In the genomic region with DNA sequence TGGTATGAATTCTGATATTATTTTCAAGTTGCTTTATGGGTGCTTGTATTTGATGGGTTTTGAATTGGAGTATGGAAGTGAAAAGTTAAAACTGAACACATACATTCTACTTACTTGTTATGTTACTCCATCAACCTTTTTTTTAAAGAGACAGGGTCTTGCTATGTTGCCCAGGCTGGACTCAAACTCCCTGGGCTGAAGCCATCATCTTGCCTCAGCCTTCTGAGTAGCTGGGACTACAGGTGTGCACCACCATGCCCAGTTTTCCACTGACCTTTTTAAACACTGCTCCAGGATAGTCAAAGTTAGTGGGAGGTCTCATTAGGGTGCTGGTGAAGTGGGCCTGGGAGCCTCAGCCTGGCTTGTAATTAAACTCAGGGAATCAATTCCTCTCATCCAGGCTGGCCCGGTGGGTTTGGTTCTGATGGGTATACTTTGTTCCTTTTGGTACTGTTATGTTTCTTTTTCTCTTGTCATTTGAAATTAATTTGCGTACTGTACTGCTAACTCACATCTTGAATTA, we compare ENCODE assay signal across 1 cellular context.
TF ChIP-seq lines count a peak whose summit lies in the region.

No MANE protein-coding gene starts in this region.

TF ChIP-seq in GM12878, 131 proteins besides CTCF, POLR2A, EP300 and RAD21 (continued from another document):
- TF ChIP-seq, protein P1, sequence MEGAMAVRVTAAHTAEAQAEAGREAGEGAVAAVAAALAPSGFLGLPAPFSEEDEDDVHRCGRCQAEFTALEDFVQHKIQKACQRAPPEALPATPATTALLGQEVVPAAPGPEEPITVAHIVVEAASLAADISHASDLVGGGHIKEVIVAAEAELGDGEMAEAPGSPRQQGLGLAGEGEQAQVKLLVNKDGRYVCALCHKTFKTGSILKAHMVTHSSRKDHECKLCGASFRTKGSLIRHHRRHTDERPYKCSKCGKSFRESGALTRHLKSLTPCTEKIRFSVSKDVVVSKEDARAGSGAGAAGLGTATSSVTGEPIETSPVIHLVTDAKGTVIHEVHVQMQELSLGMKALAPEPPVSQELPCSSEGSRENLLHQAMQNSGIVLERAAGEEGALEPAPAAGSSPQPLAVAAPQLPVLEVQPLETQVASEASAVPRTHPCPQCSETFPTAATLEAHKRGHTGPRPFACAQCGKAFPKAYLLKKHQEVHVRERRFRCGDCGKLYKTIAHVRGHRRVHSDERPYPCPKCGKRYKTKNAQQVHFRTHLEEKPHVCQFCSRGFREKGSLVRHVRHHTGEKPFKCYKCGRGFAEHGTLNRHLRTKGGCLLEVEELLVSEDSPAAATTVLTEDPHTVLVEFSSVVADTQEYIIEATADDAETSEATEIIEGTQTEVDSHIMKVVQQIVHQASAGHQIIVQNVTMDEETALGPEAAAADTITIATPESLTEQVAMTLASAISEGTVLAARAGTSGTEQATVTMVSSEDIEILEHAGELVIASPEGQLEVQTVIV (IDR thresholded peaks at IDR 0.05; ENCODE audit: borderline replicate concordance, partially characterized antibody): no peak
- TF ChIP-seq ZNF217 (IDR thresholded peaks at IDR 0.05) (no peak), PAX8 (IDR thresholded peaks at IDR 0.05) (no peak), IKZF2 (IDR thresholded peaks at IDR 0.05) (no peak), FOXK2 (IDR thresholded peaks at IDR 0.05) (no peak), RUNX3 (IDR thresholded peaks at IDR 0.05; ENCODE audit: low read length) (no peak)
- TF ChIP-seq, protein P2, sequence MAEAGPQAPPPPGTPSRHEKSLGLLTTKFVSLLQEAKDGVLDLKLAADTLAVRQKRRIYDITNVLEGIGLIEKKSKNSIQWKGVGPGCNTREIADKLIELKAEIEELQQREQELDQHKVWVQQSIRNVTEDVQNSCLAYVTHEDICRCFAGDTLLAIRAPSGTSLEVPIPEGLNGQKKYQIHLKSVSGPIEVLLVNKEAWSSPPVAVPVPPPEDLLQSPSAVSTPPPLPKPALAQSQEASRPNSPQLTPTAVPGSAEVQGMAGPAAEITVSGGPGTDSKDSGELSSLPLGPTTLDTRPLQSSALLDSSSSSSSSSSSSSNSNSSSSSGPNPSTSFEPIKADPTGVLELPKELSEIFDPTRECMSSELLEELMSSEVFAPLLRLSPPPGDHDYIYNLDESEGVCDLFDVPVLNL (IDR thresholded peaks at IDR 0.05; ENCODE audit: low read depth, low read length): no peak
- TF ChIP-seq, protein P3, sequence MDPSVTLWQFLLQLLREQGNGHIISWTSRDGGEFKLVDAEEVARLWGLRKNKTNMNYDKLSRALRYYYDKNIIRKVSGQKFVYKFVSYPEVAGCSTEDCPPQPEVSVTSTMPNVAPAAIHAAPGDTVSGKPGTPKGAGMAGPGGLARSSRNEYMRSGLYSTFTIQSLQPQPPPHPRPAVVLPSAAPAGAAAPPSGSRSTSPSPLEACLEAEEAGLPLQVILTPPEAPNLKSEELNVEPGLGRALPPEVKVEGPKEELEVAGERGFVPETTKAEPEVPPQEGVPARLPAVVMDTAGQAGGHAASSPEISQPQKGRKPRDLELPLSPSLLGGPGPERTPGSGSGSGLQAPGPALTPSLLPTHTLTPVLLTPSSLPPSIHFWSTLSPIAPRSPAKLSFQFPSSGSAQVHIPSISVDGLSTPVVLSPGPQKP (IDR thresholded peaks at IDR 0.05; ENCODE audit: low read depth, low read length): no peak
- TF ChIP-seq, protein P4, sequence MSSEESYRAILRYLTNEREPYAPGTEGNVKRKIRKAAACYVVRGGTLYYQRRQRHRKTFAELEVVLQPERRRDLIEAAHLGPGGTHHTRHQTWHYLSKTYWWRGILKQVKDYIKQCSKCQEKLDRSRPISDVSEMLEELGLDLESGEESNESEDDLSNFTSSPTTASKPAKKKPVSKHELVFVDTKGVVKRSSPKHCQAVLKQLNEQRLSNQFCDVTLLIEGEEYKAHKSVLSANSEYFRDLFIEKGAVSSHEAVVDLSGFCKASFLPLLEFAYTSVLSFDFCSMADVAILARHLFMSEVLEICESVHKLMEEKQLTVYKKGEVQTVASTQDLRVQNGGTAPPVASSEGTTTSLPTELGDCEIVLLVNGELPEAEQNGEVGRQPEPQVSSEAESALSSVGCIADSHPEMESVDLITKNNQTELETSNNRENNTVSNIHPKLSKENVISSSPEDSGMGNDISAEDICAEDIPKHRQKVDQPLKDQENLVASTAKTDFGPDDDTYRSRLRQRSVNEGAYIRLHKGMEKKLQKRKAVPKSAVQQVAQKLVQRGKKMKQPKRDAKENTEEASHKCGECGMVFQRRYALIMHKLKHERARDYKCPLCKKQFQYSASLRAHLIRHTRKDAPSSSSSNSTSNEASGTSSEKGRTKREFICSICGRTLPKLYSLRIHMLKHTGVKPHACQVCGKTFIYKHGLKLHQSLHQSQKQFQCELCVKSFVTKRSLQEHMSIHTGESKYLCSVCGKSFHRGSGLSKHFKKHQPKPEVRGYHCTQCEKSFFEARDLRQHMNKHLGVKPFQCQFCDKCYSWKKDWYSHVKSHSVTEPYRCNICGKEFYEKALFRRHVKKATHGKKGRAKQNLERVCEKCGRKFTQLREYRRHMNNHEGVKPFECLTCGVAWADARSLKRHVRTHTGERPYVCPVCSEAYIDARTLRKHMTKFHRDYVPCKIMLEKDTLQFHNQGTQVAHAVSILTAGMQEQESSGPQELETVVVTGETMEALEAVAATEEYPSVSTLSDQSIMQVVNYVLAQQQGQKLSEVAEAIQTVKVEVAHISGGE (CRISPR knock-in tag; IDR thresholded peaks at IDR 0.05): no peak
